ENCODE assay signal across 8 cellular contexts in genomic region chr3:30496496-30496966, GRCh38.
DNase-seq lines count a peak whose midpoint lies in the region; ATAC-seq and TF ChIP-seq lines count a peak whose summit lies in the region.

No MANE protein-coding gene starts in this region.

- POLR2A ChIA-PET in T-cell (lab: Charles Lee): interaction anchor here (0.6 to 0.7 kb wide), 3 partner anchors 16 to 1740 kb away, joined by 3 to 8 read pairs (median 4); no protein-coding TSS in a partner anchor

- H3K9ac ChIP-seq in BLaER1 treated with 17β-estradiol and CSF1 and Interleukin-3, amounts not matched to agents 10 nM and 100 nM: no peak overlapping the region

- peaks cover 23 to 27% (median 25%) of the 10 kb centered on the region in 3 donors for H3K4me1 Mint-ChIP-seq in T-cell

- peak overlapping the region; percentile 4 to 54 (median 13); a peak in 12 of 22 replicates for H3K4me2 ChIP-seq in BLaER1 treated with 17β-estradiol and CSF1 and Interleukin-3, amounts not matched to agents 10 nM and 100 nM

- peaks cover 7 to 47% (median 16%) of the 10 kb centered on the region in 10 experiments; a peak in 19 of 20 replicates for H3K4me1 ChIP-seq in BLaER1 treated with 17β-estradiol and CSF1 and Interleukin-3, amounts not matched to agents 10 nM and 100 nM
- H3K4me1 ChIP-seq in gastroesophageal sphincter (peaks cover 26 to 72% (median 38%) of the 10 kb centered on the region in 3 donors), prostate gland (replicated peaks) (no peaks in the 10 kb centered on the region)

- peak overlapping the region in 1 of 2 donors; percentile 24 for H3K27ac Mint-ChIP-seq in T-cell

- peak overlapping the region in 2 of 3 donors; percentile 45 to 59 for H3K4me3 Mint-ChIP-seq in T-cell

- H3K36me3 Mint-ChIP-seq in T-cell: no peaks in the 10 kb centered on the region

- CTCF ChIA-PET in T-cell (lab: Charles Lee): no interaction called here

- no peaks in the 10 kb centered on the region for H3K9me3 Mint-ChIP-seq in T-cell

- ATAC-seq in T-cell (replicated peaks in 1 of 4) (peak in 2 of 4 experiments; percentile 31 to 35), gastroesophageal sphincter (peak; percentile 63), GM19328 (IDR thresholded peaks at IDR 0.05; ENCODE audit: unreplicated experiment) (no peak)

- no peaks in the 10 kb centered on the region for H3K36me3 ChIP-seq in BLaER1 treated with 17β-estradiol and CSF1 and Interleukin-3, amounts not matched to agents 10 nM and 100 nM
- H3K36me3 ChIP-seq in gastroesophageal sphincter: no peaks in the 10 kb centered on the region
- no peaks in the 10 kb centered on the region for H3K36me3 ChIP-seq in prostate gland

- peak; percentile 69 for TF ChIP-seq EP300 in gastroesophageal sphincter (IDR thresholded peaks at IDR 0.05)

- peak in 1 of 4 experiments; percentile 5 for TF ChIP-seq CTCF in gastroesophageal sphincter (IDR thresholded peaks at IDR 0.05)
- no peak for TF ChIP-seq CTCF in prostate gland (IDR thresholded peaks at IDR 0.05)

- peak in 1 of 34 experiments; percentile 6 for DNase-seq in T-cell
- no peak for DNase-seq in prostate gland (ENCODE audit: low spot score)
- DNase-seq in foreskin melanocyte: no peak
- DNase-seq in epidermal melanocyte (ENCODE audit: insufficient read length, low spot score): no peak
- DNase-seq in activated CD4-positive, CD25-positive, alpha-beta regulatory T cell (lab: John Stamatoyannopoulos, UW): no peak

- TF ChIP-seq POLR2A in gastroesophageal sphincter (IDR thresholded peaks at IDR 0.05): peak; percentile 8 to 25
- TF ChIP-seq POLR2A in prostate gland (IDR thresholded peaks at IDR 0.05): no peak

- H4K20me1 ChIP-seq in BLaER1 treated with 17β-estradiol and CSF1 and Interleukin-3, amounts not matched to agents 10 nM and 100 nM: no peaks in the 10 kb centered on the region

- H3K27me3 Mint-ChIP-seq in T-cell: no peaks in the 10 kb centered on the region

- no peaks in the 10 kb centered on the region for H3K27me3 ChIP-seq in BLaER1 treated with 17β-estradiol and CSF1 and Interleukin-3, amounts not matched to agents 10 nM and 100 nM
- no peaks in the 10 kb centered on the region for H3K27me3 ChIP-seq in gastroesophageal sphincter
- no peaks in the 10 kb centered on the region for H3K27me3 ChIP-seq in prostate gland (replicated peaks; ENCODE audit: insufficient read depth)

- intact Hi-C loops in prostate gland (cut with DNase I): no loop called here

- 0 out of 22 replicates have a peak, but pooled peaks cover 0 to 3% (median 0%) of the 10 kb centered on the region in 11 experiments for H3K9me3 ChIP-seq in BLaER1 treated with 17β-estradiol and CSF1 and Interleukin-3, amounts not matched to agents 10 nM and 100 nM (replicated peaks in 1 of 11)
- H3K9me3 ChIP-seq in gastroesophageal sphincter (no peaks in the 10 kb centered on the region), prostate gland (no peaks in the 10 kb centered on the region)

- 23 to 27% methylated on average over 9 of the region's 9 CpGs for WGBS in gastroesophageal sphincter (ENCODE audit: low coverage in 1 of 2), 2 donors
- 54% methylated on average over 9 of the region's 9 CpGs for WGBS in prostate gland

- H3K27ac ChIP-seq in BLaER1 treated with 17β-estradiol and CSF1 and Interleukin-3, amounts not matched to agents 10 nM and 100 nM: peak overlapping the region in 4 of 11 experiments; percentile 15 to 46 (median 28); a peak in 3 of 22 replicates
- H3K27ac ChIP-seq in gastroesophageal sphincter (peak overlapping the region; percentile 82 to 97 (median 86)), prostate gland (peak overlapping the region; percentile 31 to 53)

- no peak overlapping the region for H3K4me3 ChIP-seq in BLaER1 treated with 17β-estradiol and CSF1 and Interleukin-3, amounts not matched to agents 10 nM and 100 nM
- H3K4me3 ChIP-seq in gastroesophageal sphincter (no peak overlapping the region), prostate gland (no peak overlapping the region)
